14 cellular contexts compared by ENCODE assay signal in genomic region chr21:39014751-39015150, GRCh38.
DNase-seq lines count a peak whose midpoint lies in the region; ATAC-seq and TF ChIP-seq lines count a peak whose summit lies in the region.
"Had no signal": no experiment of that assay in that cellular context is flagged by ENCODE, and none has a peak within 500 bp of the region (broad histone marks: within the 10 kb centered on the region; RNA-seq: fewer than 3 reads in every experiment).

No MANE protein-coding gene starts in this region.

- no CpG with 5 or more reads among the region's 9 CpGs for WGBS in neuronal stem cell (ENCODE audit: extremely low coverage in 2 of 2, insufficient read length in 2 of 2, insufficient replicate concordance in 1 of 2), 2 donors

- H2AFZ ChIP-seq in neuronal stem cell (ENCODE audit: low read length), result peak overlapping the region; percentile 34

- no peak overlapping the region for H3K9ac ChIP-seq in duodenal mucosa (ENCODE audit: low read depth in 1 of 2, low read length in 2 of 2)
- H3K9ac ChIP-seq in neuronal stem cell (ENCODE audit: low read depth, low read length, poor library complexity), result no peak overlapping the region

- no peak overlapping the region for H2AK5ac ChIP-seq in neuronal stem cell (ENCODE audit: low read depth, low read length)

- peaks cover 0 to 6% of the 10 kb centered on the region in 2 donors for H3K4me1 ChIP-seq in duodenal mucosa (ENCODE audit: control insufficient read depth in 1 of 2, insufficient read depth in 2 of 2, low read length in 2 of 2)
- peaks cover 0 to 3% of the 10 kb centered on the region in 2 donors for H3K4me1 ChIP-seq in neuronal stem cell (ENCODE audit: control insufficient read depth in 2 of 2, insufficient read depth in 1 of 2, low read depth in 1 of 2, low read length in 2 of 2)
- no peaks in the 10 kb centered on the region for H3K4me1 ChIP-seq in Caco-2

- no peaks in the 10 kb centered on the region for H3K36me3 Mint-ChIP-seq in Caco-2 (ENCODE audit: insufficient read depth, unreplicated experiment)
- H3K36me3 Mint-ChIP-seq: activated naive CD8-positive, alpha-beta T cell had no signal

- no peak for ATAC-seq in HG03520 (IDR thresholded peaks at IDR 0.05; ENCODE audit: unreplicated experiment)
- ATAC-seq in GM18519 (IDR thresholded peaks at IDR 0.05; ENCODE audit: low FRiP score, unreplicated experiment), result no peak

- H3K27me3 Mint-ChIP-seq in Caco-2 (ENCODE audit: insufficient read depth, unreplicated experiment), result no peaks in the 10 kb centered on the region

- no peak overlapping the region for H2BK5ac ChIP-seq in neuronal stem cell (ENCODE audit: low read length)

- peak; percentile 79 for DNase-seq in COLO829 (ENCODE audit: low spot score)
- DNase-seq in NOMO-1 (lab: John Stamatoyannopoulos, UW; ENCODE audit: unreplicated experiment in 2 of 2), result peak; percentile 70 to 89
- no peak for DNase-seq in neuronal stem cell (ENCODE audit: low spot score)
- DNase-seq in DMS 273 (lab: John Stamatoyannopoulos, UW; ENCODE audit: unreplicated experiment), result no peak
- DNase-seq in Caco-2, result no peak
- DNase-seq: activated CD4-positive, alpha-beta T cell treated with anti-CD3 and anti-CD28 coated beads, Interleukin-2, amount 10 ng/mL, durations not matched to agents 7 days and 5 days; DND-41; tibial artery had no signal

- H3K36me3 ChIP-seq in duodenal mucosa (ENCODE audit: control insufficient read depth in 1 of 2, insufficient read depth in 2 of 2, low read length in 2 of 2) (no peaks in the 10 kb centered on the region), neuronal stem cell (replicated peaks in 1 of 2; ENCODE audit: control insufficient read depth in 2 of 2, insufficient read depth in 2 of 2, low read length in 2 of 2) (no peaks in the 10 kb centered on the region), Caco-2 (ENCODE audit: control insufficient read depth, insufficient read depth, low read length) (no peaks in the 10 kb centered on the region)
- H3K36me3 ChIP-seq: esophagus muscularis mucosa, tibial artery had no signal

- POLR2A ChIA-PET in Caco-2 (lab: Charles Lee), result no interaction called here

- no peak overlapping the region for H3K27ac Mint-ChIP-seq in Caco-2 (ENCODE audit: unreplicated experiment)
- H3K27ac Mint-ChIP-seq: activated CD4-positive, alpha-beta T cell treated with anti-CD3 and anti-CD28 coated beads, Interleukin-2, amount 10 ng/mL, durations not matched to agents 7 days and 5 days; activated naive CD8-positive, alpha-beta T cell; nephron had no signal

- H2BK12ac ChIP-seq in neuronal stem cell (ENCODE audit: low read length), result no peak overlapping the region

- H3K9me3 ChIP-seq in duodenal mucosa (ENCODE audit: control insufficient read depth in 1 of 2, low read length in 2 of 2), result no peaks in the 10 kb centered on the region
- H3K9me3 ChIP-seq in neuronal stem cell (replicated peaks in 1 of 2; ENCODE audit: control insufficient read depth in 2 of 2, insufficient read depth in 1 of 2, low read depth in 1 of 2, low read length in 2 of 2), result peaks cover 0 to 7% of the 10 kb centered on the region in 2 donors
- no peaks in the 10 kb centered on the region for H3K9me3 ChIP-seq in Caco-2
- H3K9me3 ChIP-seq: esophagus muscularis mucosa, tibial artery had no signal

- no peaks in the 10 kb centered on the region for H3K9me3 Mint-ChIP-seq in Caco-2 (ENCODE audit: unreplicated experiment)
- H3K9me3 Mint-ChIP-seq: nephron had no signal

- intact Hi-C loops in Caco-2 (cut with micrococcal nuclease; ENCODE audit: unreplicated experiment), result no loop called here

- no peaks in the 10 kb centered on the region for H3K4me1 Mint-ChIP-seq in Caco-2 (ENCODE audit: low read depth, unreplicated experiment)

- H4K91ac ChIP-seq in neuronal stem cell (ENCODE audit: low read depth, low read length, poor library complexity), result no peak overlapping the region

- no peak overlapping the region for H3K18ac ChIP-seq in neuronal stem cell (ENCODE audit: low read length)

- no TSS peak for BruUV-seq in Caco-2 (replicated peaks; lab: Mats Ljungman, UMichigan)

- H2BK120ac ChIP-seq in neuronal stem cell (ENCODE audit: low read depth, low read length), result no peak overlapping the region

- H3K4me3 Mint-ChIP-seq in Caco-2 (ENCODE audit: unreplicated experiment), result no peak overlapping the region
- H3K4me3 Mint-ChIP-seq: activated CD4-positive, alpha-beta T cell treated with anti-CD3 and anti-CD28 coated beads, Interleukin-2, amount 10 ng/mL, durations not matched to agents 7 days and 5 days; activated naive CD8-positive, alpha-beta T cell; nephron had no signal

- no peak overlapping the region for H3K23ac ChIP-seq in neuronal stem cell (ENCODE audit: low read depth, low read length, poor library complexity)

- CTCF ChIA-PET in Caco-2 (lab: Charles Lee), result interaction anchor here (0.7 kb wide), 1 partner anchor 124 kb away, joined by 3 read pairs; no protein-coding TSS in a partner anchor

- no peak overlapping the region for H2BK15ac ChIP-seq in neuronal stem cell (ENCODE audit: low read length)

- H3K27ac ChIP-seq in duodenal mucosa (ENCODE audit: low read depth, low read length), result peak overlapping the region; percentile 67
- no peak overlapping the region for H3K27ac ChIP-seq in neuronal stem cell (replicated peaks; ENCODE audit: low read length)
- H3K27ac ChIP-seq: esophagus muscularis mucosa, tibial artery had no signal

- no peak overlapping the region for H4K8ac ChIP-seq in neuronal stem cell (ENCODE audit: low read depth, low read length)

- H3K79me1 ChIP-seq in neuronal stem cell (ENCODE audit: low read depth, low read length), result no peaks in the 10 kb centered on the region

- no peak overlapping the region for H3K4me2 ChIP-seq in neuronal stem cell (ENCODE audit: insufficient read depth, low read length, poor library complexity, severe bottlenecking)

- no peak overlapping the region for H3K4me3 ChIP-seq in duodenal mucosa (ENCODE audit: low read depth in 1 of 2, low read length in 2 of 2)
- no peak overlapping the region for H3K4me3 ChIP-seq in neuronal stem cell (ENCODE audit: low read length in 2 of 2)
- no peak overlapping the region for H3K4me3 ChIP-seq in Caco-2 (ENCODE audit: low read depth, low read length)
- H3K4me3 ChIP-seq: esophagus muscularis mucosa, tibial artery had no signal

- TF ChIP-seq CTCF in Caco-2 (IDR thresholded peaks at IDR 0.05; ENCODE audit: insufficient read depth in 1 of 2, low read depth in 1 of 2, low read length in 1 of 2, severe bottlenecking in 1 of 2, unreplicated experiment in 1 of 2), result no peak

- H3K4ac ChIP-seq in neuronal stem cell (ENCODE audit: low read length), result no peak overlapping the region

- H3K27me3 ChIP-seq in duodenal mucosa (ENCODE audit: control insufficient read depth in 1 of 2, insufficient read depth in 2 of 2, low read length in 2 of 2), result no peaks in the 10 kb centered on the region
- H3K27me3 ChIP-seq in neuronal stem cell (ENCODE audit: control insufficient read depth in 3 of 3, insufficient read depth in 3 of 3, low read depth in 1 of 3, low read length in 3 of 3), result no peaks in the 10 kb centered on the region
- no peaks in the 10 kb centered on the region for H3K27me3 ChIP-seq in Caco-2 (replicated peaks; ENCODE audit: control insufficient read depth, insufficient read depth, low read length)
- H3K27me3 ChIP-seq: esophagus muscularis mucosa, tibial artery had no signal

- no peak overlapping the region for H3K14ac ChIP-seq in neuronal stem cell (ENCODE audit: low read length)

Comparison
In these comparisons a context has a peak if more than half of its experiments do, and no peak if none do; other contexts are left out.
1. DNase-seq: peak in COLO829 (single experiment) and NOMO-1 (2 of 2); none in neuronal stem cell (single experiment), DMS 273 (single experiment) and Caco-2 (0 of 2).